8 cellular contexts compared by ENCODE assay signal in the genomic region with DNA sequence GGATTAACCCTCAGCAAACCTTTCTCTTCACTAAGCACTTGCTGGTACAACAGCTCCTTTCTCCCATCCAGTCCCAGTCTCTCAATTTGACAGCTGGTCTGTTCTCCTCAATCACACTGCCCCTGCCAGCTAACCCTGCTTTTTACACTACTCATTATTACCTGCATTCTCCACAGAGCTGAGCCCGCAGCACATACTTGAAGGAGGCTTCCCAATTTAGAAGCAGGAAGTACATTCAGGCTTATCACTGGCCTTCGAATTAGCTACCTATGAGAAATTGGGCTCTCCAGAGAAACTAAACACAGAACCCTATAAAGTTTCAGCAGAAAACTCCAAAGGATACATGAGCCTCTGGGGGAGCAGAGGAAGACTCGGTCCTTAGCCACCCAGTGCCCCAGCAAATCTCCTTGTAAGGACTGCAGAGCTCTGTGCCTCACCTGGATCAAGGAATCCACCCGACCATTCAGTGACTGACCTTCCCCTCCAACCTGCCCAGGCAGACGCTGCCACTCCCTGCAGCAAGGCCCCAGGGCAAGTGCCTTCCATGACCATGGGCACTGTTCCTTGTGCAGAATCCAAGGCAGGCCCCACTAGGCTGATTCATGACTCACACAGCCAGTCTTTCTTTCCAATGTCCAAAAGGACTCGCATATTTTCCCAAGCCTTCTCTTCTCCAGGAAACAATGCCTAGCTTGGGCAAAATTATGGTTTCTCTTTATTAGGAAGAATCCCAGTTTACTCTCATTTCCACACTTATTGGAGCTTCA.
A peak's percentile ranks its signal among the peaks of the same experiment; 100 is the strongest.
DNase-seq lines count a peak whose midpoint lies in the region; ATAC-seq and TF ChIP-seq lines count a peak whose summit lies in the region.

No MANE protein-coding gene starts in this region.

- H4K20me1 ChIP-seq in OCI-LY3 (ENCODE audit: insufficient read depth, low read length), result peaks cover 60% of the 10 kb centered on the region

- H3K36me3 ChIP-seq in OCI-LY3 (replicated peaks; ENCODE audit: low read depth, low read length), result peaks cover 80% of the 10 kb centered on the region

- peak overlapping the region; percentile 54 for H3K27ac ChIP-seq in OCI-LY3 (ENCODE audit: low read length)

- TF ChIP-seq CTCF in OCI-LY3 (IDR thresholded peaks at IDR 0.05; ENCODE audit: low read depth, low read length) (no peak), foreskin fibroblast (IDR thresholded peaks at IDR 0.05; ENCODE audit: low read depth, low read length) (no peak)

- no peaks in the 10 kb centered on the region for H3K9me3 ChIP-seq in OCI-LY3 (ENCODE audit: insufficient read depth, low read length)

- no peak overlapping the region for H3K4me2 ChIP-seq in OCI-LY3 (ENCODE audit: low read length)

- peaks cover 99% of the 10 kb centered on the region for H3K79me2 ChIP-seq in OCI-LY3 (ENCODE audit: low read length)

- no peak overlapping the region for H2AFZ ChIP-seq in OCI-LY3 (ENCODE audit: low read depth, low read length)

- H3K4me3 ChIP-seq in OCI-LY3 (ENCODE audit: low read length) (no peak overlapping the region), foreskin fibroblast (ENCODE audit: low read depth in 1 of 2, low read length in 2 of 2) (no peak overlapping the region)

- ATAC-seq in HG02571 (IDR thresholded peaks at IDR 0.05; ENCODE audit: unreplicated experiment) (no peak), GM21825 (IDR thresholded peaks at IDR 0.05; ENCODE audit: unreplicated experiment) (no peak)

- no peaks in the 10 kb centered on the region for H3K27me3 ChIP-seq in OCI-LY3 (ENCODE audit: low read depth, low read length)

- peaks cover 59% of the 10 kb centered on the region for H3K4me1 ChIP-seq in OCI-LY3 (ENCODE audit: low read length)

- H3K9ac ChIP-seq in OCI-LY3 (ENCODE audit: low read length), result peak overlapping the region; percentile 27; the same call in 1 of the 2 replicates

- DNase-seq in A172 (ENCODE audit: low spot score) (peak; percentile 28), ELF-1 (ENCODE audit: low read depth, low spot score) (peak; percentile 20), foreskin fibroblast (peak; percentile 26 to 63), HUDEP-2 (lab: John Stamatoyannopoulos, UW; ENCODE audit: unreplicated experiment in 76 of 76) (no peak), NCI-H1048 (lab: John Stamatoyannopoulos, UW) (no peak)

Comparison
In these comparisons a context has a peak if more than half of its experiments do, and no peak if none do; other contexts are left out.
1. DNase-seq: peak in A172 (single experiment), ELF-1 (single experiment) and foreskin fibroblast (2 of 2); none in HUDEP-2 (0 of 76) and NCI-H1048 (single experiment).